In the genomic region with DNA sequence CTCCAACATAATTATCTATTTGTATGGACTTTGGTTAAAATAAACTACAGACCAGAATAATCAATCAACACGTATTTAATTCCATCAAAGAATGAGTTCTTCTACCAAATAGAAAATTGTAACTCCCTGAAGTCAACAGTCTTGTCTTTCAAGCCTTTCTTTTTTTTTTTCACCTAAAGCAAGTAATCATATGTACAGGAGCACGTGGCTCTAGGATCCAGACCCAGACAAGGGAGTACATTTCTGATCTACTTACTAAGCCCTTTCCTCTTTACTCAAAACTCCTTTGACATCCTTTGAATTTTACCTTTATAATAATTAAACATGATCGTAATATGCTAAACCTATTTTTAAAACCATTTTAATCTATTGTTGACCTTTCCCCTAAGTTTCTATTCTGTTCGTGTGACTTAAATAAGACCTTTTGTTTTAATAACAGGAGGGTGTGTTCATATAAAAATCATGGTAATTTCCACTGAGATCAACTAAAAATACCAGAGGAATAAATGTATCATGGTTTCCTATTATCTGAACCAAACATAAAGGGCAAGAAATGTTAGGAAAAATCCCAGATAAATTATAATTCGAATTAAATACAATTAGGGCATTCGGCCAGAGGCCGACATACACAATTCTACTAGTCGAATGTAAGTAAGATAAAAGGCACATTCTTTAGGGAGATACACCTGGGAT, we compare ENCODE assay signal across 8 cellular contexts. TPM values are rescaled to one million over a fixed set of nuclear protein-coding genes. Genes with fewer than 3 reads are reported as not detected.
DNase-seq lines count a peak whose midpoint lies in the region; ATAC-seq and TF ChIP-seq lines count a peak whose summit lies in the region.

No MANE protein-coding gene starts in this region.

- H3K27me3 Mint-ChIP-seq in activated CD4-positive, alpha-beta T cell treated with anti-CD3 and anti-CD28 coated beads, Interleukin-2, amount 10 ng/mL, durations not matched to agents 24 days and 14 days = peaks cover 2% of the 10 kb centered on the region
- H3K27me3 Mint-ChIP-seq in stimulated activated naive CD8-positive, alpha-beta T cell treated with anti-CD3 and anti-CD28 coated beads, Interleukin-15, amount 100 ng/mL, for 72 hours = peaks cover 8% of the 10 kb centered on the region

- intact Hi-C loops in activated CD4-positive, alpha-beta T cell treated with anti-CD3 and anti-CD28 coated beads, Interleukin-2, amount 10 ng/mL, durations not matched to agents 24 days and 14 days (cut with micrococcal nuclease) = loop anchor here (2.0 to 10.0 kb wide), 7 partner anchors 51 to 1611 kb away; partner anchors contain the start of genes HMGB1, UBL3 and USPL1

- TF ChIP-seq CTCF in WI38 (IDR thresholded peaks at IDR 0.05; ENCODE audit: low read depth, low read length) (no peak), fibroblast of the aortic adventitia (IDR thresholded peaks at IDR 0.05; ENCODE audit: insufficient read depth, low read length) (no peak)

- H3K27ac Mint-ChIP-seq in activated CD4-positive, alpha-beta T cell treated with anti-CD3 and anti-CD28 coated beads, Interleukin-2, amount 10 ng/mL, durations not matched to agents 24 days and 14 days = peak overlapping the region; percentile 97
- peak overlapping the region; percentile 95 to 99 for H3K27ac Mint-ChIP-seq in stimulated activated naive CD8-positive, alpha-beta T cell treated with anti-CD3 and anti-CD28 coated beads, Interleukin-15, amount 100 ng/mL, for 72 hours

- H3K36me3 Mint-ChIP-seq in activated CD4-positive, alpha-beta T cell treated with anti-CD3 and anti-CD28 coated beads, Interleukin-2, amount 10 ng/mL, durations not matched to agents 24 days and 14 days (ENCODE audit: low read depth) = peaks cover 29% of the 10 kb centered on the region

- ATAC-seq in stimulated activated naive CD8-positive, alpha-beta T cell treated with anti-CD3 and anti-CD28 coated beads, Interleukin-15, amount 100 ng/mL, for 72 hours = no peak
- ATAC-seq in HG03521 (IDR thresholded peaks at IDR 0.05; ENCODE audit: unreplicated experiment) (no peak), HG03159 (IDR thresholded peaks at IDR 0.05; ENCODE audit: unreplicated experiment) (no peak)

- no peak for DNase-seq in activated CD4-positive, alpha-beta T cell treated with anti-CD3 and anti-CD28 coated beads, Interleukin-2, amount 10 ng/mL, durations not matched to agents 24 days and 14 days
- no peak for DNase-seq in activated CD4-positive, alpha-beta T cell treated with anti-CD3 and anti-CD28 coated beads for 1 hour
- no peak for DNase-seq in fibroblast of the aortic adventitia (ENCODE audit: low read depth)
- no peak for DNase-seq in stimulated activated naive CD8-positive, alpha-beta T cell treated with anti-CD3 and anti-CD28 coated beads, Interleukin-15, amount 100 ng/mL, for 72 hours
- no peak for DNase-seq in HPDE6-E6E7 (ENCODE audit: extremely low spot score)

- H3K4me1 Mint-ChIP-seq in activated CD4-positive, alpha-beta T cell treated with anti-CD3 and anti-CD28 coated beads, Interleukin-2, amount 10 ng/mL, durations not matched to agents 24 days and 14 days = peaks cover 48% of the 10 kb centered on the region
- H3K4me1 Mint-ChIP-seq in stimulated activated naive CD8-positive, alpha-beta T cell treated with anti-CD3 and anti-CD28 coated beads, Interleukin-15, amount 100 ng/mL, for 72 hours = peaks cover 64% of the 10 kb centered on the region

- peak overlapping the region; percentile 95 for H3K4me3 Mint-ChIP-seq in activated CD4-positive, alpha-beta T cell treated with anti-CD3 and anti-CD28 coated beads, Interleukin-2, amount 10 ng/mL, durations not matched to agents 24 days and 14 days
- peak overlapping the region; percentile 88 to 90 for H3K4me3 Mint-ChIP-seq in stimulated activated naive CD8-positive, alpha-beta T cell treated with anti-CD3 and anti-CD28 coated beads, Interleukin-15, amount 100 ng/mL, for 72 hours

- H3K4me3 ChIP-seq in WI38 (ENCODE audit: low read depth, low read length) (peak overlapping the region; percentile 73), fibroblast of the aortic adventitia (ENCODE audit: low read depth, low read length) (peak overlapping the region; percentile 85)

- no peaks in the 10 kb centered on the region for H3K9me3 Mint-ChIP-seq in activated CD4-positive, alpha-beta T cell treated with anti-CD3 and anti-CD28 coated beads, Interleukin-2, amount 10 ng/mL, durations not matched to agents 24 days and 14 days
- no peaks in the 10 kb centered on the region for H3K9me3 Mint-ChIP-seq in stimulated activated naive CD8-positive, alpha-beta T cell treated with anti-CD3 and anti-CD28 coated beads, Interleukin-15, amount 100 ng/mL, for 72 hours

RNA-seq across cellular contexts. Expression of gene SLC7A1, which starts 1.7 kb away (rescaled TPM):
- total RNA-seq in activated CD4-positive, alpha-beta T cell treated with anti-CD3 and anti-CD28 coated beads, Interleukin-2, amount 10 ng/mL, durations not matched to agents 24 days and 14 days = 137 and 138 TPM in 2 replicates
- total RNA-seq in fibroblast of the aortic adventitia (ENCODE audit: low replicate concordance) = 3.8 and 33.1 TPM in 2 replicates
